ENCODE assay signal across 8 cellular contexts in genomic region chr1:233394860-233395717, GRCh38.
A peak's percentile ranks its signal among the peaks of the same experiment; 100 is the strongest.
DNase-seq lines count a peak whose midpoint lies in the region; ATAC-seq and TF ChIP-seq lines count a peak whose summit lies in the region.

No MANE protein-coding gene starts in this region.

- no peaks in the 10 kb centered on the region for H3K9me2 ChIP-seq in SK-N-SH

- H3K27me3 ChIP-seq in SK-N-SH (ENCODE audit: insufficient read depth) = peaks cover 7% of the 10 kb centered on the region; the same call in 1 of the 2 replicates

- POLR2A ChIA-PET in SK-N-SH (lab: Yijun Ruan, JAX) = no interaction called here

- CTCF ChIA-PET in SK-N-SH (lab: Yijun Ruan, JAX) = interaction anchor here (0.6 to 4.4 kb wide), 29 partner anchors 8 to 932 kb away, joined by 3 to 27 read pairs (median 3); no protein-coding TSS in a partner anchor

- H3K9ac ChIP-seq in SK-N-SH = no peak overlapping the region

- 62% methylated on average over 13 of the region's 13 CpGs for WGBS in SK-N-SH (ENCODE audit: low lambda C conversion rate)

- TF ChIP-seq RAD21 in SK-N-SH (IDR thresholded peaks at IDR 0.05; ENCODE audit: low read length) = peak; percentile 97

- no peaks in the 10 kb centered on the region for H3K9me3 ChIP-seq in SK-N-SH

- no peak for ATAC-seq in HG03439 (IDR thresholded peaks at IDR 0.05; ENCODE audit: unreplicated experiment)

- TF ChIP-seq CTCF in SK-N-SH (IDR thresholded peaks at IDR 0.05) = peak; percentile 91

- no peak overlapping the region; a peak in 1 of 4 replicates for H3K4me3 ChIP-seq in SK-N-SH (ENCODE audit: low read depth in 2 of 2, low read length in 1 of 2)

- no peaks in the 10 kb centered on the region for H4K20me1 ChIP-seq in SK-N-SH (ENCODE audit: insufficient read depth)

- H2AFZ ChIP-seq in SK-N-SH (ENCODE audit: low read depth) = no peak overlapping the region

- no peaks in the 10 kb centered on the region for H3F3A ChIP-seq in SK-N-SH (replicated peaks; ENCODE audit: insufficient read depth)

- TF ChIP-seq EP300 in SK-N-SH (IDR thresholded peaks at IDR 0.05; ENCODE audit: borderline replicate concordance in 1 of 2, low read depth in 1 of 2, low read length in 1 of 2) = no peak

- peak; percentile 4 to 11 for DNase-seq in activated CD4-positive, alpha-beta T cell treated with anti-CD3 and anti-CD28 coated beads for 4 hours
- DNase-seq in activated CD4-positive, alpha-beta T cell treated with anti-CD3 and anti-CD28 coated beads for 1 hour = no peak
- DNase-seq in H4 (ENCODE audit: low spot score) = peak; percentile 62
- peak; percentile 33 for DNase-seq in NCI-H1105 (lab: John Stamatoyannopoulos, UW)
- DNase-seq in SK-N-SH = peak; percentile 52
- peak; percentile 57 for DNase-seq in epidermal melanocyte (ENCODE audit: insufficient read length, low spot score)
- DNase-seq in midbrain (lab: John Stamatoyannopoulos, UW) = peak; percentile 64

- H3K4me2 ChIP-seq in SK-N-SH = no peak overlapping the region

- H3K4me1 ChIP-seq in SK-N-SH (ENCODE audit: control insufficient read depth in 1 of 2, insufficient read depth in 2 of 2, low read depth in 1 of 2, low read length in 1 of 2) = peaks cover 0 to 5% of the 10 kb centered on the region in 2 experiments; a peak in 1 of 4 replicates

- H3K27ac ChIP-seq in SK-N-SH (ENCODE audit: low read depth in 2 of 2, low read length in 1 of 2) = no peak overlapping the region

- no peaks in the 10 kb centered on the region for H3K79me2 ChIP-seq in SK-N-SH (ENCODE audit: insufficient read depth)

- no peaks in the 10 kb centered on the region for H3K36me3 ChIP-seq in SK-N-SH (replicated peaks in 1 of 2; ENCODE audit: control insufficient read depth in 1 of 2, insufficient read depth in 2 of 2, low read length in 1 of 2)

TF ChIP-seq in SK-N-SH, 30 proteins besides CTCF, POLR2A, EP300 and RAD21:
- peak; percentile 12 for TF ChIP-seq CHD2 (IDR thresholded peaks at IDR 0.05; ENCODE audit: low read length, partially characterized antibody)
- peak; percentile 84 for TF ChIP-seq SMC3 (IDR thresholded peaks at IDR 0.05; ENCODE audit: low read depth, low read length)
- no peak for TF ChIP-seq TAF1 (IDR thresholded peaks at IDR 0.05; ENCODE audit: borderline replicate concordance, low read depth, low read length)
- no peak for TF ChIP-seq NRF1 (IDR thresholded peaks at IDR 0.05; ENCODE audit: low read depth, low read length)
- TF ChIP-seq RFX5 (IDR thresholded peaks at IDR 0.05; ENCODE audit: low read length) = peak; percentile 56; the same call in 1 of the 2 replicates
